12 cellular contexts compared by ENCODE assay signal in genomic region chr12:41769810-41770209, GRCh38.
DNase-seq lines count a peak whose midpoint lies in the region; ATAC-seq lines count a peak whose summit lies in the region.
"Had no signal": no experiment of that assay in that cellular context is flagged by ENCODE, and none has a peak within 500 bp of the region (broad histone marks: within the 10 kb centered on the region; RNA-seq: fewer than 3 reads in every experiment).

No MANE protein-coding gene starts in this region.

- H3K4me1 ChIP-seq in neuronal stem cell (ENCODE audit: control insufficient read depth in 2 of 2, insufficient read depth in 1 of 2, low read depth in 1 of 2, low read length in 2 of 2): no peaks in the 10 kb centered on the region

- H2AK5ac ChIP-seq in neuronal stem cell (ENCODE audit: low read depth, low read length): no peak overlapping the region

- ATAC-seq in GM18519 (IDR thresholded peaks at IDR 0.05; ENCODE audit: low FRiP score, unreplicated experiment): peak; percentile 89
- ATAC-seq in GM19468 (IDR thresholded peaks at IDR 0.05; ENCODE audit: extremely low read depth, unreplicated experiment): peak; percentile 69
- peak; percentile 65 for ATAC-seq in HG02973 (IDR thresholded peaks at IDR 0.05; ENCODE audit: unreplicated experiment)
- ATAC-seq in HG03575 (IDR thresholded peaks at IDR 0.05; ENCODE audit: extremely low read depth, insufficient number of reproducible peaks, low FRiP score, unreplicated experiment): peak; percentile 89
- ATAC-seq in esophagus mucosa: no peak
- ATAC-seq in GM21360 (IDR thresholded peaks at IDR 0.05; ENCODE audit: unreplicated experiment): no peak
- ATAC-seq: stimulated activated effector memory CD8-positive, alpha-beta T cell treated with anti-CD3 and anti-CD28 coated beads, Interleukin-12 subunit alpha, Interleukin-12 subunit beta, amount 100 ng/mL, for 72 hours; T-helper 17 cell had no signal

- H2BK5ac ChIP-seq in neuronal stem cell (ENCODE audit: low read length): no peak overlapping the region

- no peaks in the 10 kb centered on the region for H3K27me3 ChIP-seq in neuronal stem cell (ENCODE audit: control insufficient read depth in 3 of 3, insufficient read depth in 3 of 3, low read depth in 1 of 3, low read length in 3 of 3)

- no peak overlapping the region for H3K27ac ChIP-seq in neuronal stem cell (replicated peaks; ENCODE audit: low read length)

- no peak overlapping the region for H3K4ac ChIP-seq in neuronal stem cell (ENCODE audit: low read length)

- no peak overlapping the region for H3K14ac ChIP-seq in neuronal stem cell (ENCODE audit: low read length)

- no peak overlapping the region for H3K4me2 ChIP-seq in neuronal stem cell (ENCODE audit: insufficient read depth, low read length, poor library complexity, severe bottlenecking)

- no peak overlapping the region for H3K4me3 ChIP-seq in neuronal stem cell (ENCODE audit: low read length in 2 of 2)

- DNase-seq in activated gamma-delta T cell (lab: John Stamatoyannopoulos, UW) (no peak), neuronal stem cell (ENCODE audit: low spot score) (no peak)
- DNase-seq: midbrain, NCI-H446 treated with DMSO at 0.1 percent for 48 hours, T-helper 17 cell had no signal

- H3K9me3 ChIP-seq in neuronal stem cell (replicated peaks in 1 of 2; ENCODE audit: control insufficient read depth in 2 of 2, insufficient read depth in 1 of 2, low read depth in 1 of 2, low read length in 2 of 2): no peaks in the 10 kb centered on the region

- no peaks in the 10 kb centered on the region for H3K36me3 ChIP-seq in neuronal stem cell (replicated peaks in 1 of 2; ENCODE audit: control insufficient read depth in 2 of 2, insufficient read depth in 2 of 2, low read length in 2 of 2)

- WGBS in neuronal stem cell (ENCODE audit: extremely low coverage in 2 of 2, insufficient read length in 2 of 2, insufficient replicate concordance in 1 of 2), 2 donors: no CpG with 5 or more reads among the region's 1 CpG

- no peak overlapping the region for H4K8ac ChIP-seq in neuronal stem cell (ENCODE audit: low read depth, low read length)

- H3K9ac ChIP-seq in neuronal stem cell (ENCODE audit: low read depth, low read length, poor library complexity): no peak overlapping the region

- no peak overlapping the region for H4K91ac ChIP-seq in neuronal stem cell (ENCODE audit: low read depth, low read length, poor library complexity)

- H2AFZ ChIP-seq in neuronal stem cell (ENCODE audit: low read length): no peak overlapping the region

- no peaks in the 10 kb centered on the region for H3K79me1 ChIP-seq in neuronal stem cell (ENCODE audit: low read depth, low read length)

- H2BK12ac ChIP-seq in neuronal stem cell (ENCODE audit: low read length): no peak overlapping the region

- H3K18ac ChIP-seq in neuronal stem cell (ENCODE audit: low read length): no peak overlapping the region

- no peak overlapping the region for H2BK15ac ChIP-seq in neuronal stem cell (ENCODE audit: low read length)

- no peak overlapping the region for H2BK120ac ChIP-seq in neuronal stem cell (ENCODE audit: low read depth, low read length)

- no peak overlapping the region for H3K23ac ChIP-seq in neuronal stem cell (ENCODE audit: low read depth, low read length, poor library complexity)

Comparison
In these comparisons a context has a peak if more than half of its experiments do, and no peak if none do; other contexts are left out.
1. ATAC-seq: peak in GM18519 (single experiment), GM19468 (single experiment), HG02973 (single experiment) and HG03575 (single experiment); none in esophagus mucosa (single experiment) and GM21360 (single experiment).